1 cellular context compared by ENCODE assay signal in genomic region chr4:107734120-107734519, GRCh38.
TF ChIP-seq lines count a peak whose summit lies in the region.

No MANE protein-coding gene starts in this region.

TF ChIP-seq in K562, 482 proteins besides CTCF, POLR2A, EP300 and RAD21 (continued from another document):
- TF ChIP-seq MLX (CRISPR knock-in tag; conservative IDR thresholded peaks at IDR 0.05) (no peak), SRSF9 (IDR thresholded peaks at IDR 0.05; ENCODE audit: borderline replicate concordance, low read depth, low read length) (no peak), THAP7 (CRISPR knock-in tag; IDR thresholded peaks at IDR 0.05) (no peak), PRMT5 (CRISPR knock-in tag; IDR thresholded peaks at IDR 0.05) (no peak), FOXA3 (CRISPR knock-in tag; conservative IDR thresholded peaks at IDR 0.05 in 1 of 2, IDR thresholded peaks at IDR 0.05 in 1 of 2) (no peak), ZNF282 (CRISPR knock-in tag; IDR thresholded peaks at IDR 0.05) (no peak), SIN3B (IDR thresholded peaks at IDR 0.05; ENCODE audit: low read depth) (no peak), ZNF239 (CRISPR knock-in tag; IDR thresholded peaks at IDR 0.05) (no peak), RNF2 (IDR thresholded peaks at IDR 0.05) (no peak), SRSF1 (IDR thresholded peaks at IDR 0.05; ENCODE audit: low read depth, low read length) (no peak), HIVEP1 (CRISPR knock-in tag; IDR thresholded peaks at IDR 0.05) (no peak), ZNF165 (CRISPR knock-in tag; IDR thresholded peaks at IDR 0.05; ENCODE audit: borderline replicate concordance) (no peak), BMI1 (IDR thresholded peaks at IDR 0.05; ENCODE audit: low read length) (no peak), CBFA2T3 (IDR thresholded peaks at IDR 0.05) (no peak), ZNF124 (CRISPR knock-in tag; IDR thresholded peaks at IDR 0.05) (no peak)
